ENCODE assay signal across 1 cellular context in the genomic region with DNA sequence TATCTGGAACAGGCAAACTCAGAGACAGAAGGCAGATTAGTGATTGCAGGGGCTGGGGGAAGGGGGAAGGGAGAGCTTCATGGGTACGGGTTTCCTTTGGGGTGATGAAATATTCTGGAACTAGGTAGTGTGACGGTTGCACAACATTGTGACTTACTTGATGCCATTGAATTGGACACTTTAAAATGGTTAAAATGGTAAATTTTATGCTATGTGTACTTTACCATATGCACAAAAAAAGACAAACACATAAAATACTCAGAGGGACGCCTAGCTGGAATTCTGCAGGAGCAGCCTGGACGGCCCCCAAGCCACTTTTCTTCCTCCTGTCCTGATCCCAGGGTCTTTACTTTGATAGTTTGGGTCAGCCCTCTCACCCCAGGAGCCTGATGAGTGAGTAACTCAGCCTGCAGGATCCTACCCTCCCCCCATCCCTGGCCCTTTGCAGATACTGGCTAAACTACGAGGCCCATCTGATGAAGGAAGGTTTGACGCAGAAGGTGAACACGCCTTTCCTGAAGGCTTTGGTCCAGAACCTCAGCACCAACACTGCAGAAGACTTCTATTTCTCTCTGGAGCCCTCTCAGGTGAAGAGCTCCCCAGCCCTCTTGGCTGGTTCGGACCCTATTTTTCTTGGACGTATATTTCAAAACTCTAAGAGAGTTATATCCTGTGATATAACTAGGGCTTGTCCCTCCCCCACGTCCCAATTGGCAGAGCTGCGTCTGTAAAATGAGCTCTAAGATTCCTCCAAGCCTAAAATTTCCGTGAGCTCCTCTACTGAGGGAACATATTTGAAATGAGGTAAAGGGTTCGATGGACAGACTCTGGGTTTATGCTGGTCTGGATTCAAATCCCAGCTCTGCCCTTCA.
A peak's percentile ranks its signal among the peaks of the same experiment; 100 is the strongest.
TF ChIP-seq lines count a peak whose summit lies in the region.

No MANE protein-coding gene starts in this region.

TF ChIP-seq in K562, 482 proteins besides CTCF, POLR2A, EP300 and RAD21 (continued from another document and continues in another):
- TF ChIP-seq TFE3 (CRISPR knock-in tag; IDR thresholded peaks at IDR 0.05) = no peak
- TF ChIP-seq, protein P1, sequence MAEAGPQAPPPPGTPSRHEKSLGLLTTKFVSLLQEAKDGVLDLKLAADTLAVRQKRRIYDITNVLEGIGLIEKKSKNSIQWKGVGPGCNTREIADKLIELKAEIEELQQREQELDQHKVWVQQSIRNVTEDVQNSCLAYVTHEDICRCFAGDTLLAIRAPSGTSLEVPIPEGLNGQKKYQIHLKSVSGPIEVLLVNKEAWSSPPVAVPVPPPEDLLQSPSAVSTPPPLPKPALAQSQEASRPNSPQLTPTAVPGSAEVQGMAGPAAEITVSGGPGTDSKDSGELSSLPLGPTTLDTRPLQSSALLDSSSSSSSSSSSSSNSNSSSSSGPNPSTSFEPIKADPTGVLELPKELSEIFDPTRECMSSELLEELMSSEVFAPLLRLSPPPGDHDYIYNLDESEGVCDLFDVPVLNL (CRISPR knock-in tag; IDR thresholded peaks at IDR 0.05; ENCODE audit: low read depth) = no peak
- peak; percentile 86 for TF ChIP-seq HMBOX1 (IDR thresholded peaks at IDR 0.05)
- TF ChIP-seq ZNF24 (IDR thresholded peaks at IDR 0.05) = no peak
- TF ChIP-seq HLTF (IDR thresholded peaks at IDR 0.05) = no peak
- TF ChIP-seq ZBTB1 (CRISPR knock-in tag; IDR thresholded peaks at IDR 0.05; ENCODE audit: borderline replicate concordance, low read depth) = no peak
- no peak for TF ChIP-seq BDP1 (IDR thresholded peaks at IDR 0.05; ENCODE audit: insufficient read depth, insufficient read length)
- TF ChIP-seq C11orf30 (IDR thresholded peaks at IDR 0.05; ENCODE audit: low read depth) = no peak
- no peak for TF ChIP-seq TGIF2 (CRISPR knock-in tag; IDR thresholded peaks at IDR 0.05)
- TF ChIP-seq TRIM28 (IDR thresholded peaks at IDR 0.05) = no peak
- TF ChIP-seq CREM (IDR thresholded peaks at IDR 0.05; ENCODE audit: low read depth) = peak; percentile 81
- no peak for TF ChIP-seq ZNF668 (CRISPR knock-in tag; IDR thresholded peaks at IDR 0.05)
- 0 out of 2 replicates have a peak, but pooled peaks have one; percentile 70 for TF ChIP-seq TCF7 (IDR thresholded peaks at IDR 0.05; ENCODE audit: borderline replicate concordance)
- TF ChIP-seq ERF (CRISPR knock-in tag; IDR thresholded peaks at IDR 0.05) = no peak
- TF ChIP-seq JUNB (CRISPR knock-in tag; conservative IDR thresholded peaks at IDR 0.05) = no peak
- TF ChIP-seq ZNF785 (CRISPR knock-in tag; IDR thresholded peaks at IDR 0.05) = no peak
- no peak for TF ChIP-seq ZKSCAN3 (CRISPR knock-in tag; IDR thresholded peaks at IDR 0.05)
- TF ChIP-seq ESRRA (IDR thresholded peaks at IDR 0.05; ENCODE audit: borderline replicate concordance, low read depth) = no peak
- TF ChIP-seq, protein P2, sequence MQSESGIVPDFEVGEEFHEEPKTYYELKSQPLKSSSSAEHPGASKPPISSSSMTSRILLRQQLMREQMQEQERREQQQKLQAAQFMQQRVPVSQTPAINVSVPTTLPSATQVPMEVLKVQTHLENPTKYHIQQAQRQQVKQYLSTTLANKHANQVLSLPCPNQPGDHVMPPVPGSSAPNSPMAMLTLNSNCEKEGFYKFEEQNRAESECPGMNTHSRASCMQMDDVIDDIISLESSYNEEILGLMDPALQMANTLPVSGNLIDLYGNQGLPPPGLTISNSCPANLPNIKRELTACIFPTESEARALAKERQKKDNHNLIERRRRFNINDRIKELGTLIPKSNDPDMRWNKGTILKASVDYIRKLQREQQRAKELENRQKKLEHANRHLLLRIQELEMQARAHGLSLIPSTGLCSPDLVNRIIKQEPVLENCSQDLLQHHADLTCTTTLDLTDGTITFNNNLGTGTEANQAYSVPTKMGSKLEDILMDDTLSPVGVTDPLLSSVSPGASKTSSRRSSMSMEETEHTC (IDR thresholded peaks at IDR 0.05) = no peak
- TF ChIP-seq CEBPG (CRISPR knock-in tag; IDR thresholded peaks at IDR 0.05) = peak; percentile 89
- peak; percentile 95 to 99 for TF ChIP-seq CEBPG (tag; conservative IDR thresholded peaks at IDR 0.05 in 1 of 2, IDR thresholded peaks at IDR 0.05 in 1 of 2)
- TF ChIP-seq TEAD2 (tag; IDR thresholded peaks at IDR 0.05) = no peak
- no peak for TF ChIP-seq MTA2 (IDR thresholded peaks at IDR 0.05; ENCODE audit: low read depth)
- TF ChIP-seq YY1 (IDR thresholded peaks at IDR 0.05; ENCODE audit: borderline replicate concordance in 1 of 3, control insufficient read depth in 1 of 3, extremely low read depth in 1 of 3, insufficient read depth in 3 of 3, insufficient read length in 1 of 3, insufficient replicate concordance in 2 of 3, low read depth in 1 of 3, low read length in 2 of 3) = peak in 1 of 3 experiments; percentile 16
- peak; percentile 61 for TF ChIP-seq JUND (IDR thresholded peaks at IDR 0.05; ENCODE audit: borderline replicate concordance, low read depth, low read length)
- TF ChIP-seq JUND (tag; IDR thresholded peaks at IDR 0.05; ENCODE audit: borderline replicate concordance, low read depth, low read length) = no peak; the same call in 2 of the 3 replicates
- TF ChIP-seq ASH1L (IDR thresholded peaks at IDR 0.05; ENCODE audit: borderline replicate concordance, low read depth, partially characterized antibody) = no peak
- no peak for TF ChIP-seq NFYB (IDR thresholded peaks at IDR 0.05; ENCODE audit: extremely low read depth, insufficient read length)
- TF ChIP-seq CXXC5 (CRISPR knock-in tag; IDR thresholded peaks at IDR 0.05) = peak; percentile 53; the same call in 1 of the 2 replicates
- TF ChIP-seq ZNF584 (CRISPR knock-in tag; IDR thresholded peaks at IDR 0.05; ENCODE audit: low read depth) = 0 out of 2 replicates have a peak, but pooled peaks have one; percentile 32
- no peak for TF ChIP-seq COPS2 (conservative IDR thresholded peaks at IDR 0.05)
- TF ChIP-seq, protein P3, sequence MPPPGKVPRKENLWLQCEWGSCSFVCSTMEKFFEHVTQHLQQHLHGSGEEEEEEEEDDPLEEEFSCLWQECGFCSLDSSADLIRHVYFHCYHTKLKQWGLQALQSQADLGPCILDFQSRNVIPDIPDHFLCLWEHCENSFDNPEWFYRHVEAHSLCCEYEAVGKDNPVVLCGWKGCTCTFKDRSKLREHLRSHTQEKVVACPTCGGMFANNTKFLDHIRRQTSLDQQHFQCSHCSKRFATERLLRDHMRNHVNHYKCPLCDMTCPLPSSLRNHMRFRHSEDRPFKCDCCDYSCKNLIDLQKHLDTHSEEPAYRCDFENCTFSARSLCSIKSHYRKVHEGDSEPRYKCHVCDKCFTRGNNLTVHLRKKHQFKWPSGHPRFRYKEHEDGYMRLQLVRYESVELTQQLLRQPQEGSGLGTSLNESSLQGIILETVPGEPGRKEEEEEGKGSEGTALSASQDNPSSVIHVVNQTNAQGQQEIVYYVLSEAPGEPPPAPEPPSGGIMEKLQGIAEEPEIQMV (tag; conservative IDR thresholded peaks at IDR 0.05; ENCODE audit: low read depth) = 0 out of 2 replicates have a peak, but pooled peaks have one; percentile 6
- TF ChIP-seq DIDO1 (tag; IDR thresholded peaks at IDR 0.05; ENCODE audit: low read depth) = no peak
- TF ChIP-seq MYC (IDR thresholded peaks at IDR 0.05; ENCODE audit: low read depth, low read length) = 0 out of 2 replicates have a peak, but pooled peaks have one; percentile 13
- no peak for TF ChIP-seq MYC (CRISPR knock-in tag; IDR thresholded peaks at IDR 0.05; ENCODE audit: borderline replicate concordance, low read depth)
- TF ChIP-seq HMG20B (CRISPR knock-in tag; IDR thresholded peaks at IDR 0.05) = no peak
- no peak for TF ChIP-seq ZNF3 (CRISPR knock-in tag; IDR thresholded peaks at IDR 0.05)
- no peak for TF ChIP-seq ZNF507 (tag; conservative IDR thresholded peaks at IDR 0.05)
- TF ChIP-seq MEIS2 (IDR thresholded peaks at IDR 0.05; ENCODE audit: partially characterized antibody) = peak; percentile 77
- no peak for TF ChIP-seq RBM15 (IDR thresholded peaks at IDR 0.05; ENCODE audit: insufficient read depth, low read length)
- no peak for TF ChIP-seq ZBTB26 (CRISPR knock-in tag; IDR thresholded peaks at IDR 0.05)
- 0 out of 2 replicates have a peak, but pooled peaks have one; percentile 17 for TF ChIP-seq STAT5A (IDR thresholded peaks at IDR 0.05; ENCODE audit: borderline replicate concordance, low read length)
- no peak for TF ChIP-seq POLR2H (tag; IDR thresholded peaks at IDR 0.05; ENCODE audit: low read depth)
- TF ChIP-seq, protein P4, sequence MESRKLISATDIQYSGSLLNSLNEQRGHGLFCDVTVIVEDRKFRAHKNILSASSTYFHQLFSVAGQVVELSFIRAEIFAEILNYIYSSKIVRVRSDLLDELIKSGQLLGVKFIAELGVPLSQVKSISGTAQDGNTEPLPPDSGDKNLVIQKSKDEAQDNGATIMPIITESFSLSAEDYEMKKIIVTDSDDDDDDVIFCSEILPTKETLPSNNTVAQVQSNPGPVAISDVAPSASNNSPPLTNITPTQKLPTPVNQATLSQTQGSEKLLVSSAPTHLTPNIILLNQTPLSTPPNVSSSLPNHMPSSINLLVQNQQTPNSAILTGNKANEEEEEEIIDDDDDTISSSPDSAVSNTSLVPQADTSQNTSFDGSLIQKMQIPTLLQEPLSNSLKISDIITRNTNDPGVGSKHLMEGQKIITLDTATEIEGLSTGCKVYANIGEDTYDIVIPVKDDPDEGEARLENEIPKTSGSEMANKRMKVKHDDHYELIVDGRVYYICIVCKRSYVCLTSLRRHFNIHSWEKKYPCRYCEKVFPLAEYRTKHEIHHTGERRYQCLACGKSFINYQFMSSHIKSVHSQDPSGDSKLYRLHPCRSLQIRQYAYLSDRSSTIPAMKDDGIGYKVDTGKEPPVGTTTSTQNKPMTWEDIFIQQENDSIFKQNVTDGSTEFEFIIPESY (CRISPR knock-in tag; IDR thresholded peaks at IDR 0.05) = no peak
- 0 out of 2 replicates have a peak, but pooled peaks have one; percentile 46 for TF ChIP-seq KLF13 (tag; IDR thresholded peaks at IDR 0.05; ENCODE audit: borderline replicate concordance, low read depth)
- TF ChIP-seq DPF2 (IDR thresholded peaks at IDR 0.05) = peak; percentile 82
- TF ChIP-seq BMI1 (IDR thresholded peaks at IDR 0.05; ENCODE audit: low read length) = no peak
- peak in 1 of 2 experiments; percentile 52; a peak in 1 of 4 replicates for TF ChIP-seq UBTF (IDR thresholded peaks at IDR 0.05; ENCODE audit: borderline replicate concordance in 1 of 2, low read depth in 2 of 2, low read length in 2 of 2)
- no peak for TF ChIP-seq SIRT6 (IDR thresholded peaks at IDR 0.05; ENCODE audit: low read depth, low read length)
